Comparison of ENCODE assay signal across 6 cellular contexts in the genomic region with DNA sequence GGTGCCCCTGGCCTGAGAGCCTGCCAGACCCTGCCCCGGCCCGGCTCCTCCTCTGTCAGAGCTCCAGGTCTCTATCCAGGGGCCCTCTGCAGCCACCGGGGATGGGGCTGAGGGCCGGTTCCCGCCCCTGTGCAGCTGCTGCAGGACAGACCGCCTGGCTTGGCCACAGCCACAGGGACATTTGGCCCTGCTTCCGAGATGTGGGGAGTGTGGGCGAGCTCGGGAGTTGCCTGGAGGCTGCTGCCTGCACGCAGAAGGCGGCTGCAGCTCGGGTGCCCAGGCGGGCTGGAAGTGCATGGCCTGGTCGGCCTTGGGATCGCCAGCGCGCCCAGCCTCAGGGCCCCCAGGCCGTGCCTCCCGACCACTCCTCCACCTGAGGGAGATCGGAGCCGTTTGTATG.
DNase-seq lines count a peak whose midpoint lies in the region; ATAC-seq, FAIRE-seq and TF ChIP-seq lines count a peak whose summit lies in the region.
"Not testable (repeated sequence)": the region's sequence is repeated elsewhere in the genome, so short reads cannot be mapped to it uniquely, and the experiment has no call there.

No MANE protein-coding gene starts in this region.

- not testable (repeated sequence) for H3K27me3 ChIP-seq in spleen (replicated peaks in 1 of 7)

- H3K36me3 ChIP-seq in kidney (ENCODE audit: control insufficient read depth in 1 of 2, insufficient read depth in 2 of 2, low read length in 2 of 2); spleen: not testable (repeated sequence)

- not testable (repeated sequence) for H3K27ac ChIP-seq in kidney (ENCODE audit: low read depth in 2 of 2, low read length in 2 of 2); spleen

- H3K27ac Mint-ChIP-seq in CD14-positive monocyte; chondrocyte (ENCODE audit: unreplicated experiment); natural killer cell treated with Interleukin-12 subunit alpha and Interleukin-12 subunit beta and Interleukin-15 and Interleukin-18, amount 100 ng/mL, for 72 hours: not testable (repeated sequence)

- not testable (repeated sequence) for H3K4me3 ChIP-seq in kidney (ENCODE audit: low read length in 2 of 2); spleen

- H3K9me3 ChIP-seq in kidney (ENCODE audit: control insufficient read depth in 1 of 2, low read length in 2 of 2), result not testable (repeated sequence)
- peaks cover 0 to 14% (median 3%) of the 10 kb centered on the region in 8 donors for H3K9me3 ChIP-seq in spleen

- not testable (repeated sequence) for H3K4me1 ChIP-seq in kidney (ENCODE audit: control insufficient read depth in 1 of 2, insufficient read depth in 1 of 2, low read depth in 1 of 2, low read length in 2 of 2); spleen

- peaks cover 2 to 11% (median 3%) of the 10 kb centered on the region in 7 donors for H3K9me3 Mint-ChIP-seq in CD14-positive monocyte
- H3K9me3 Mint-ChIP-seq in chondrocyte (ENCODE audit: low read depth); natural killer cell treated with Interleukin-12 subunit alpha and Interleukin-12 subunit beta and Interleukin-15 and Interleukin-18, amount 100 ng/mL, for 72 hours: not testable (repeated sequence)

- H3K36me3 Mint-ChIP-seq in CD14-positive monocyte; chondrocyte (ENCODE audit: low read depth); natural killer cell treated with Interleukin-12 subunit alpha and Interleukin-12 subunit beta and Interleukin-15 and Interleukin-18, amount 100 ng/mL, for 72 hours: not testable (repeated sequence)

- TF ChIP-seq CTCF in CD14-positive monocyte (IDR thresholded peaks at IDR 0.05); chondrocyte (IDR thresholded peaks at IDR 0.05); kidney (IDR thresholded peaks at IDR 0.05; ENCODE audit: borderline replicate concordance, extremely low read depth, insufficient read depth); spleen (IDR thresholded peaks at IDR 0.05 in 8 of 11, conservative IDR thresholded peaks at IDR 0.05 in 3 of 11): not testable (repeated sequence)

- not testable (repeated sequence) for H3K9ac ChIP-seq in kidney (ENCODE audit: low read length in 2 of 2)

- not testable (repeated sequence) for ATAC-seq in natural killer cell treated with Interleukin-12 subunit alpha and Interleukin-12 subunit beta and Interleukin-15 and Interleukin-18, amount 100 ng/mL, for 72 hours

- H3K27me3 Mint-ChIP-seq in CD14-positive monocyte (ENCODE audit: low read depth in 3 of 3); chondrocyte (ENCODE audit: low read depth); natural killer cell treated with Interleukin-12 subunit alpha and Interleukin-12 subunit beta and Interleukin-15 and Interleukin-18, amount 100 ng/mL, for 72 hours: not testable (repeated sequence)

- not testable (repeated sequence) for H3K4me1 Mint-ChIP-seq in CD14-positive monocyte; chondrocyte (ENCODE audit: low read depth); natural killer cell treated with Interleukin-12 subunit alpha and Interleukin-12 subunit beta and Interleukin-15 and Interleukin-18, amount 100 ng/mL, for 72 hours (ENCODE audit: low read depth in 2 of 2)

- 64 to 75% (median 72%) methylated on average over 3 to 18 of the region's 21 CpGs for WGBS in spleen, 5 donors

- intact Hi-C loops in CD14-positive monocyte (cut with micrococcal nuclease); cardiac septum (cut with DNase I); kidney (cut with DNase I); spleen (cut with DNase I; ENCODE audit: low total_unique reads): not testable (repeated sequence)

- not testable (repeated sequence) for TF ChIP-seq POLR2A in spleen (IDR thresholded peaks at IDR 0.05)

- not testable (repeated sequence) for H3K4me3 Mint-ChIP-seq in CD14-positive monocyte; chondrocyte (ENCODE audit: unreplicated experiment); natural killer cell treated with Interleukin-12 subunit alpha and Interleukin-12 subunit beta and Interleukin-15 and Interleukin-18, amount 100 ng/mL, for 72 hours

- DNase-seq in CD14-positive monocyte (ENCODE audit: low spot score) (peak; percentile 36), chondrocyte (ENCODE audit: low spot score) (peak; percentile 77), cardiac septum (ENCODE audit: low spot score) (peak; percentile 72), kidney (peak; percentile 45), spleen (peak; percentile 56)
- DNase-seq in natural killer cell treated with Interleukin-12 subunit alpha and Interleukin-12 subunit beta and Interleukin-15 and Interleukin-18, amount 100 ng/mL, for 72 hours (ENCODE audit: low spot score), result peak; percentile 62

- not testable (repeated sequence) for FAIRE-seq in kidney (lab: Jason Lieb, UNC)
